25 cellular contexts compared by ENCODE assay signal in the genomic region with DNA sequence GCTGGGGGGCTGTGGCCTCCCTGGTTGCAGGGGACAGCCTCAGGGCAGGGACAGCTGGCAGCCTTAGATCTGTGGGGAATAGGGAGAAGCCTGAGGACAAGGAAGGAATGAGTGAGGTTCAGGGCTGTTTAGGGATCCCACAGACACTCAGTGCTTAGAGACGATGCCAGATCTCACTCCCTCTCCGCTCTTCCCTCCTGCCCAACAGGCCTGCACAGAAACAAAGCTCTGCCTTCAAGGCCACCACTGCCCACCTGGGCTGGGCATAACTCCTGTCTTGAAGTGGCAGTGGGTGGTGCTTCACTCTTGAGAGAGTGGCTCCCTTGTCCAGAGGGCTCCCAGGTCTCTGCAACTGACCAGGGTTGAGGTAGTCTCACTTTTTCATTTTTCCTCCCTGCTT. TPM values are rescaled to one million over a fixed set of nuclear protein-coding genes. Genes with fewer than 3 reads are reported as not detected.
"Had no signal": no experiment of that assay in that cellular context is flagged by ENCODE, and none has a peak within 500 bp of the region (broad histone marks: within the 10 kb centered on the region; RNA-seq: fewer than 3 reads in every experiment).

No MANE protein-coding gene starts in this region.

- H3K4me3 Mint-ChIP-seq: activated CD4-positive, alpha-beta T cell treated with anti-CD3 and anti-CD28 coated beads, Interleukin-2, amount 10 ng/mL, durations not matched to agents 24 days and 14 days; activated CD8-positive, alpha-beta T cell treated with anti-CD3 and anti-CD28 coated beads for 36 hours; activated naive CD4-positive, alpha-beta T cell treated with anti-CD3 and anti-CD28 coated beads, Interleukin-2, amount 10 ng/mL, durations not matched to agents 7 days and 5 days; activated naive CD8-positive, alpha-beta T cell treated with anti-CD3 and anti-CD28 coated beads, Interleukin-2, amount 50 U/mL, for 24 hours; endodermal cell; memory B cell; neural progenitor cell had no signal

- ATAC-seq: activated CD8-positive, alpha-beta T cell treated with anti-CD3 and anti-CD28 coated beads for 36 hours; activated naive CD8-positive, alpha-beta T cell treated with anti-CD3 and anti-CD28 coated beads, Interleukin-2, amount 50 U/mL, for 24 hours had no signal

- H3K4me3 ChIP-seq: left ventricle myocardium inferior, neural progenitor cell, ovary, sigmoid colon, spleen had no signal

- DNase-seq: activated CD4-positive, alpha-beta T cell treated with anti-CD3 and anti-CD28 coated beads, Interleukin-2, amount 10 ng/mL, durations not matched to agents 24 days and 14 days; activated CD8-positive, alpha-beta T cell treated with anti-CD3 and anti-CD28 coated beads for 36 hours; activated naive CD4-positive, alpha-beta T cell treated with anti-CD3 and anti-CD28 coated beads, Interleukin-2, amount 10 ng/mL, durations not matched to agents 7 days and 5 days; activated naive CD8-positive, alpha-beta T cell treated with anti-CD3 and anti-CD28 coated beads, Interleukin-2, amount 50 U/mL, for 24 hours; activated T-cell treated with anti-CD3 and anti-CD28 coated beads, Interleukin-2, amount 50 U/mL, for 1 hour; aorta; brain microvascular endothelial cell; central memory CD4-positive, alpha-beta T cell; endodermal cell; foreskin fibroblast; hypothalamus; kidney; left ventricle myocardium inferior; ovary; sigmoid colon; stimulated activated CD8-positive, alpha-beta memory T cell treated with anti-CD3 and anti-CD28 coated beads, Interleukin-4, amount 100 ng/mL, for 48 hours; stimulated activated naive CD4-positive, alpha-beta T cell had no signal

- H3K4me1 Mint-ChIP-seq: activated CD4-positive, alpha-beta T cell treated with anti-CD3 and anti-CD28 coated beads, Interleukin-2, amount 10 ng/mL, durations not matched to agents 24 days and 14 days; activated naive CD4-positive, alpha-beta T cell treated with anti-CD3 and anti-CD28 coated beads, Interleukin-2, amount 10 ng/mL, durations not matched to agents 7 days and 5 days; activated naive CD8-positive, alpha-beta T cell treated with anti-CD3 and anti-CD28 coated beads, Interleukin-2, amount 50 U/mL, for 24 hours; memory B cell had no signal

- H3K27ac ChIP-seq: brain microvascular endothelial cell, epithelial cell of prostate, left ventricle myocardium inferior, neural progenitor cell, ovary, sigmoid colon, spleen had no signal

- H3K36me3 Mint-ChIP-seq: activated naive CD4-positive, alpha-beta T cell treated with anti-CD3 and anti-CD28 coated beads, Interleukin-2, amount 10 ng/mL, durations not matched to agents 7 days and 5 days; memory B cell; neural progenitor cell had no signal

- H3K36me3 ChIP-seq: brain microvascular endothelial cell, left ventricle myocardium inferior, neural progenitor cell, ovary, sigmoid colon, spleen had no signal

- H3K9me3 ChIP-seq: left ventricle myocardium inferior, ovary, sigmoid colon, spleen had no signal

- H3K27me3 ChIP-seq: brain microvascular endothelial cell, neural progenitor cell, ovary, sigmoid colon had no signal

- H3K27ac Mint-ChIP-seq: activated CD4-positive, alpha-beta T cell treated with anti-CD3 and anti-CD28 coated beads, Interleukin-2, amount 10 ng/mL, durations not matched to agents 24 days and 14 days; activated CD8-positive, alpha-beta T cell treated with anti-CD3 and anti-CD28 coated beads for 36 hours; activated naive CD4-positive, alpha-beta T cell treated with anti-CD3 and anti-CD28 coated beads, Interleukin-2, amount 10 ng/mL, durations not matched to agents 7 days and 5 days; activated naive CD8-positive, alpha-beta T cell treated with anti-CD3 and anti-CD28 coated beads, Interleukin-2, amount 50 U/mL, for 24 hours; activated T-helper 2 cell treated with anti-CD3 and anti-CD28 coated beads, Interferon-gamma antibody, Interleukin-2, Interleukin-4, amounts not matched to agents 10 μg/mL and 5 μg/mL and 100 μg/mL, durations not matched to agents 14 hours and 24 hours and 36 hours; endodermal cell; memory B cell; neural progenitor cell had no signal

- H3K27me3 Mint-ChIP-seq: activated CD4-positive, alpha-beta T cell treated with anti-CD3 and anti-CD28 coated beads, Interleukin-2, amount 10 ng/mL, durations not matched to agents 24 days and 14 days; activated CD8-positive, alpha-beta T cell treated with anti-CD3 and anti-CD28 coated beads for 36 hours; activated naive CD8-positive, alpha-beta T cell treated with anti-CD3 and anti-CD28 coated beads, Interleukin-2, amount 50 U/mL, for 24 hours; memory B cell had no signal

- H3K9me3 Mint-ChIP-seq: activated CD4-positive, alpha-beta T cell treated with anti-CD3 and anti-CD28 coated beads, Interleukin-2, amount 10 ng/mL, durations not matched to agents 24 days and 14 days; activated CD8-positive, alpha-beta T cell treated with anti-CD3 and anti-CD28 coated beads for 36 hours; activated naive CD4-positive, alpha-beta T cell treated with anti-CD3 and anti-CD28 coated beads, Interleukin-2, amount 10 ng/mL, durations not matched to agents 7 days and 5 days; activated naive CD8-positive, alpha-beta T cell treated with anti-CD3 and anti-CD28 coated beads, Interleukin-2, amount 50 U/mL, for 24 hours; activated T-helper 2 cell treated with anti-CD3 and anti-CD28 coated beads, Interferon-gamma antibody, Interleukin-2, Interleukin-4, amounts not matched to agents 10 μg/mL and 5 μg/mL and 100 μg/mL, durations not matched to agents 14 hours and 24 hours and 36 hours; endodermal cell; memory B cell; neural progenitor cell had no signal

RNA-seq across cellular contexts. Expression of a gene that starts 13.3 kb away (rescaled TPM):
- total RNA-seq: activated CD4-positive, alpha-beta T cell treated with anti-CD3 and anti-CD28 coated beads, Interleukin-2, amount 10 ng/mL, durations not matched to agents 24 days and 14 days; activated CD8-positive, alpha-beta T cell treated with anti-CD3 and anti-CD28 coated beads for 36 hours; activated T-helper 2 cell treated with anti-CD3 and anti-CD28 coated beads, Interferon-gamma antibody, Interleukin-2, Interleukin-4, amounts not matched to agents 10 μg/mL and 5 μg/mL and 100 μg/mL, durations not matched to agents 14 hours and 24 hours and 36 hours; aorta; endodermal cell; kidney; left ventricle myocardium inferior; mononuclear cell; ovary; sigmoid colon; spleen; urinary bladder had no signal
- polyA plus RNA-seq: aorta, sigmoid colon, spleen, thymus, urinary bladder had no signal

RNA-seq across cellular contexts. Expression of a gene that starts 28.7 kb away (rescaled TPM):
- total RNA-seq: activated CD4-positive, alpha-beta T cell treated with anti-CD3 and anti-CD28 coated beads, Interleukin-2, amount 10 ng/mL, durations not matched to agents 24 days and 14 days; activated T-helper 2 cell treated with anti-CD3 and anti-CD28 coated beads, Interferon-gamma antibody, Interleukin-2, Interleukin-4, amounts not matched to agents 10 μg/mL and 5 μg/mL and 100 μg/mL, durations not matched to agents 14 hours and 24 hours and 36 hours; aorta; kidney; left ventricle myocardium inferior; mononuclear cell; ovary; sigmoid colon; spleen had no signal
- polyA plus RNA-seq: aorta, sigmoid colon had no signal
